ENCODE assay signal across 1 cellular context in the genomic region with DNA sequence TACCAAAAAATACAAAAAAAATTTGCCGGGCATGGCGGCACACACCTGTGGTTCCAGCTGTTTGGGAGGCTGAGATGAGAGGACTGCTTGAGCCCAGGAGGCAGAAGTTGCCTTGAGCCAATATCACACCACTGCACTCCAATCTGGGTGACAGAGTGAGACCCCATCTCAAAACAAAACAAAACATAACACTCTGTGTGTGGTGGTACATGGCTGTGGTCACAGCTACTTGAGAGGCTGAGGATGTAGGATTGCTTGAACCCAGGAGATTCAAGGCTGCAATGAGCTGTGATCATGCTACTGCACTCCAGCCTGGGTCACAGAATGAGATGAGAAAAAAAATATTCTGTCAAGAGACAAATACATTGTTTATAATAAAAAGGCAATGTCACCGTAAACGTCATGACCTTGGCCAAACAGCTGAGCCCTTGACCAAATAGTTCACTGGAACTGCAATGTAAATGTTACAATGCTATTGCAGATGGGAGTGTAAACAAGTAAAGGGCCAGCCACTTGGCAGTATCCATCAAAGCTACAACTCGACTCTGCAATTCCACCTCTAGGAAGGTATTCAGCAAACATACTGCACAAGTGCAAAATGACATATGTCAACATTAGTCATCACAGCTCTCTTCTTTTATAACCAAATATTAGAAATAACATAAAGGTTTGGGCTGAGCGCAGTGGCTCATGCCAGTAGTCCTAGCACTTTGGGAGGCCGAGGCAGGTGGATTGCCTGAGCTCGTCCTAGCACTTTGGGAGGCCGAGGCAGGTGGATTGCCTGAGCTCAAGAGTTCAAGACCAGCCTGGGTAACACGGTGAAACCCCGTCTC.
TF ChIP-seq lines count a peak whose summit lies in the region.

No MANE protein-coding gene starts in this region.

TF ChIP-seq in HepG2, 621 proteins besides CTCF, POLR2A, EP300 and RAD21 (continued from another document and continues in another):
- TF ChIP-seq, protein P1, sequence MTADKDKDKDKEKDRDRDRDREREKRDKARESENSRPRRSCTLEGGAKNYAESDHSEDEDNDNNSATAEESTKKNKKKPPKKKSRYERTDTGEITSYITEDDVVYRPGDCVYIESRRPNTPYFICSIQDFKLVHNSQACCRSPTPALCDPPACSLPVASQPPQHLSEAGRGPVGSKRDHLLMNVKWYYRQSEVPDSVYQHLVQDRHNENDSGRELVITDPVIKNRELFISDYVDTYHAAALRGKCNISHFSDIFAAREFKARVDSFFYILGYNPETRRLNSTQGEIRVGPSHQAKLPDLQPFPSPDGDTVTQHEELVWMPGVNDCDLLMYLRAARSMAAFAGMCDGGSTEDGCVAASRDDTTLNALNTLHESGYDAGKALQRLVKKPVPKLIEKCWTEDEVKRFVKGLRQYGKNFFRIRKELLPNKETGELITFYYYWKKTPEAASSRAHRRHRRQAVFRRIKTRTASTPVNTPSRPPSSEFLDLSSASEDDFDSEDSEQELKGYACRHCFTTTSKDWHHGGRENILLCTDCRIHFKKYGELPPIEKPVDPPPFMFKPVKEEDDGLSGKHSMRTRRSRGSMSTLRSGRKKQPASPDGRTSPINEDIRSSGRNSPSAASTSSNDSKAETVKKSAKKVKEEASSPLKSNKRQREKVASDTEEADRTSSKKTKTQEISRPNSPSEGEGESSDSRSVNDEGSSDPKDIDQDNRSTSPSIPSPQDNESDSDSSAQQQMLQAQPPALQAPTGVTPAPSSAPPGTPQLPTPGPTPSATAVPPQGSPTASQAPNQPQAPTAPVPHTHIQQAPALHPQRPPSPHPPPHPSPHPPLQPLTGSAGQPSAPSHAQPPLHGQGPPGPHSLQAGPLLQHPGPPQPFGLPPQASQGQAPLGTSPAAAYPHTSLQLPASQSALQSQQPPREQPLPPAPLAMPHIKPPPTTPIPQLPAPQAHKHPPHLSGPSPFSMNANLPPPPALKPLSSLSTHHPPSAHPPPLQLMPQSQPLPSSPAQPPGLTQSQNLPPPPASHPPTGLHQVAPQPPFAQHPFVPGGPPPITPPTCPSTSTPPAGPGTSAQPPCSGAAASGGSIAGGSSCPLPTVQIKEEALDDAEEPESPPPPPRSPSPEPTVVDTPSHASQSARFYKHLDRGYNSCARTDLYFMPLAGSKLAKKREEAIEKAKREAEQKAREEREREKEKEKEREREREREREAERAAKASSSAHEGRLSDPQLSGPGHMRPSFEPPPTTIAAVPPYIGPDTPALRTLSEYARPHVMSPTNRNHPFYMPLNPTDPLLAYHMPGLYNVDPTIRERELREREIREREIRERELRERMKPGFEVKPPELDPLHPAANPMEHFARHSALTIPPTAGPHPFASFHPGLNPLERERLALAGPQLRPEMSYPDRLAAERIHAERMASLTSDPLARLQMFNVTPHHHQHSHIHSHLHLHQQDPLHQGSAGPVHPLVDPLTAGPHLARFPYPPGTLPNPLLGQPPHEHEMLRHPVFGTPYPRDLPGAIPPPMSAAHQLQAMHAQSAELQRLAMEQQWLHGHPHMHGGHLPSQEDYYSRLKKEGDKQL (CRISPR knock-in tag; IDR thresholded peaks at IDR 0.05; ENCODE audit: low read depth) = peak; percentile 99
- TF ChIP-seq, protein P2, sequence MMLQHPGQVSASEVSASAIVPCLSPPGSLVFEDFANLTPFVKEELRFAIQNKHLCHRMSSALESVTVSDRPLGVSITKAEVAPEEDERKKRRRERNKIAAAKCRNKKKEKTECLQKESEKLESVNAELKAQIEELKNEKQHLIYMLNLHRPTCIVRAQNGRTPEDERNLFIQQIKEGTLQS (CRISPR knock-in tag; IDR thresholded peaks at IDR 0.05) = peak; percentile 90
- TF ChIP-seq, protein P3, sequence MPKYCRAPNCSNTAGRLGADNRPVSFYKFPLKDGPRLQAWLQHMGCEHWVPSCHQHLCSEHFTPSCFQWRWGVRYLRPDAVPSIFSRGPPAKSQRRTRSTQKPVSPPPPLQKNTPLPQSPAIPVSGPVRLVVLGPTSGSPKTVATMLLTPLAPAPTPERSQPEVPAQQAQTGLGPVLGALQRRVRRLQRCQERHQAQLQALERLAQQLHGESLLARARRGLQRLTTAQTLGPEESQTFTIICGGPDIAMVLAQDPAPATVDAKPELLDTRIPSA (CRISPR knock-in tag; IDR thresholded peaks at IDR 0.05; ENCODE audit: borderline replicate concordance) = no peak
- TF ChIP-seq KDM6A (CRISPR knock-in tag; IDR thresholded peaks at IDR 0.05; ENCODE audit: low read depth) = peak; percentile 98
- TF ChIP-seq FOSL1 (CRISPR knock-in tag; IDR thresholded peaks at IDR 0.05; ENCODE audit: borderline replicate concordance) = peak; percentile 71; the same call in 1 of the 2 replicates
- no peak; the same call in 1 of the 2 replicates for TF ChIP-seq ZNF235 (CRISPR knock-in tag; IDR thresholded peaks at IDR 0.05; ENCODE audit: borderline replicate concordance)
- TF ChIP-seq, protein P4, sequence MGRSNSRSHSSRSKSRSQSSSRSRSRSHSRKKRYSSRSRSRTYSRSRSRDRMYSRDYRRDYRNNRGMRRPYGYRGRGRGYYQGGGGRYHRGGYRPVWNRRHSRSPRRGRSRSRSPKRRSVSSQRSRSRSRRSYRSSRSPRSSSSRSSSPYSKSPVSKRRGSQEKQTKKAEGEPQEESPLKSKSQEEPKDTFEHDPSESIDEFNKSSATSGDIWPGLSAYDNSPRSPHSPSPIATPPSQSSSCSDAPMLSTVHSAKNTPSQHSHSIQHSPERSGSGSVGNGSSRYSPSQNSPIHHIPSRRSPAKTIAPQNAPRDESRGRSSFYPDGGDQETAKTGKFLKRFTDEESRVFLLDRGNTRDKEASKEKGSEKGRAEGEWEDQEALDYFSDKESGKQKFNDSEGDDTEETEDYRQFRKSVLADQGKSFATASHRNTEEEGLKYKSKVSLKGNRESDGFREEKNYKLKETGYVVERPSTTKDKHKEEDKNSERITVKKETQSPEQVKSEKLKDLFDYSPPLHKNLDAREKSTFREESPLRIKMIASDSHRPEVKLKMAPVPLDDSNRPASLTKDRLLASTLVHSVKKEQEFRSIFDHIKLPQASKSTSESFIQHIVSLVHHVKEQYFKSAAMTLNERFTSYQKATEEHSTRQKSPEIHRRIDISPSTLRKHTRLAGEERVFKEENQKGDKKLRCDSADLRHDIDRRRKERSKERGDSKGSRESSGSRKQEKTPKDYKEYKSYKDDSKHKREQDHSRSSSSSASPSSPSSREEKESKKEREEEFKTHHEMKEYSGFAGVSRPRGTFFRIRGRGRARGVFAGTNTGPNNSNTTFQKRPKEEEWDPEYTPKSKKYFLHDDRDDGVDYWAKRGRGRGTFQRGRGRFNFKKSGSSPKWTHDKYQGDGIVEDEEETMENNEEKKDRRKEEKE (IDR thresholded peaks at IDR 0.05) = no peak
- TF ChIP-seq, protein P5, sequence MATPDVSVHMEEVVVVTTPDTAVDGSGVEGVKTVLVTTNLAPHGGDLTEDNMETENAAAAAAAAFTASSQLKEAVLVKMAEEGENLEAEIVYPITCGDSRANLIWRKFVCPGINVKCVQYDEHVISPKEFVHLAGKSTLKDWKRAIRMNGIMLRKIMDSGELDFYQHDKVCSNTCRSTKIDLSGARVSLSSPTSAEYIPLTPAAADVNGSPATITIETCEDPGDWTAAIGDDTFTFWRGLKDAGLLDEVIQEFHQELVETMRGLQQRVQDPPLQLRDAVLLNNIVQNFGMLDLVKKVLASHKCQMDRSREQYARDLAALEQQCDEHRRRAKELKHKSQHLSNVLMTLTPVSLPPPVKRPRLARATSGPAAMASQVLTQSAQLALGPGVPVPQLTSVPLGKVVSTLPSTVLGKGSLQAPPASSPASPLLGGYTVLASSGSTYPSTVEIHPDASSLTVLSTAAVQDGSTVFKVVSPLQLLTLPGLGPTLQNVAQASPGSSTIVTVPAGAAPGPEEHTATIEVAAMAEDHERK (CRISPR knock-in tag; IDR thresholded peaks at IDR 0.05; ENCODE audit: low read depth) = no peak
- TF ChIP-seq, protein P6, sequence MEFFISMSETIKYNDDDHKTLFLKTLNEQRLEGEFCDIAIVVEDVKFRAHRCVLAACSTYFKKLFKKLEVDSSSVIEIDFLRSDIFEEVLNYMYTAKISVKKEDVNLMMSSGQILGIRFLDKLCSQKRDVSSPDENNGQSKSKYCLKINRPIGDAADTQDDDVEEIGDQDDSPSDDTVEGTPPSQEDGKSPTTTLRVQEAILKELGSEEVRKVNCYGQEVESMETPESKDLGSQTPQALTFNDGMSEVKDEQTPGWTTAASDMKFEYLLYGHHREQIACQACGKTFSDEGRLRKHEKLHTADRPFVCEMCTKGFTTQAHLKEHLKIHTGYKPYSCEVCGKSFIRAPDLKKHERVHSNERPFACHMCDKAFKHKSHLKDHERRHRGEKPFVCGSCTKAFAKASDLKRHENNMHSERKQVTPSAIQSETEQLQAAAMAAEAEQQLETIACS (CRISPR knock-in tag; IDR thresholded peaks at IDR 0.05) = no peak
- no peak for TF ChIP-seq ZNF160 (CRISPR knock-in tag; IDR thresholded peaks at IDR 0.05)
- no peak for TF ChIP-seq STAG1 (CRISPR knock-in tag; IDR thresholded peaks at IDR 0.05)
- TF ChIP-seq, protein P7, sequence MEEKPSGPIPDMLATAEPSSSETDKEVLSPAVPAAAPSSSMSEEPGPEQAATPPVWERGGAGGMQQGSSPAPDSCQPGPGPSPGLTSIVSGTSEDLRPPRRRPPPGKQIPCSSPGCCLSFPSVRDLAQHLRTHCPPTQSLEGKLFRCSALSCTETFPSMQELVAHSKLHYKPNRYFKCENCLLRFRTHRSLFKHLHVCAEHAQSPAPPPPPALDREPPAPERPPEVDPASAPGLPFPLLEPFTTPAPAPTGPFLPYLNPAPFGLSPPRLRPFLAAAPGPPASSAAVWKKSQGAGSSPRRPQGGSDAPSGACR (CRISPR knock-in tag; IDR thresholded peaks at IDR 0.05) = peak; percentile 89; the same call in 1 of the 2 replicates
- peak; percentile 51; the same call in 1 of the 2 replicates for TF ChIP-seq ZSCAN31 (CRISPR knock-in tag; IDR thresholded peaks at IDR 0.05; ENCODE audit: low read depth)
- no peak for TF ChIP-seq REL (CRISPR knock-in tag; conservative IDR thresholded peaks at IDR 0.05)
- peak; percentile 61; the same call in 1 of the 2 replicates for TF ChIP-seq ZNF460 (CRISPR knock-in tag; IDR thresholded peaks at IDR 0.05; ENCODE audit: borderline replicate concordance)
- TF ChIP-seq ZMYM4 (CRISPR knock-in tag; IDR thresholded peaks at IDR 0.05) = peak; percentile 91
- peak; percentile 99 for TF ChIP-seq MED1 (CRISPR knock-in tag; IDR thresholded peaks at IDR 0.05)
- TF ChIP-seq JUN (CRISPR knock-in tag; IDR thresholded peaks at IDR 0.05) = peak; percentile 97; the same call in 1 of the 2 replicates
- peak; percentile 88; the same call in 1 of the 2 replicates for TF ChIP-seq JUND (CRISPR knock-in tag; IDR thresholded peaks at IDR 0.05)
- no peak; the same call in 1 of the 2 replicates for TF ChIP-seq NFYC (CRISPR knock-in tag; IDR thresholded peaks at IDR 0.05)
- TF ChIP-seq KDM1A (CRISPR knock-in tag; IDR thresholded peaks at IDR 0.05) = peak; percentile 86
- TF ChIP-seq, protein P8, sequence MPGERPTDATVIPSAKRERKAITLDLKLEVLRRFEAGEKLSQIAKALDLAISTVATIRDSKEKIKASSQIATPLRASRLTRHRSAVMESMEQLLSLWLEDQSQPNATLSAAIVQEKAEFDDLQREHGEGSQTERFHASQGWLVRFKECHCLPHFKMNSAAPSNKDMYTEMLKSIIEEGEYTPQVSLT (CRISPR knock-in tag; IDR thresholded peaks at IDR 0.05; ENCODE audit: borderline replicate concordance, low read depth) = no peak
- peak; percentile 99 for TF ChIP-seq HDAC2 (CRISPR knock-in tag; IDR thresholded peaks at IDR 0.05)
- peak; percentile 98 for TF ChIP-seq ZNF331 (CRISPR knock-in tag; IDR thresholded peaks at IDR 0.05)
- no peak; the same call in 1 of the 2 replicates for TF ChIP-seq BRCA1 (CRISPR knock-in tag; IDR thresholded peaks at IDR 0.05)
- TF ChIP-seq THAP11 (CRISPR knock-in tag; IDR thresholded peaks at IDR 0.05) = peak; percentile 90
- TF ChIP-seq ZNF616 (CRISPR knock-in tag; IDR thresholded peaks at IDR 0.05; ENCODE audit: low read depth) = no peak
- TF ChIP-seq ZNF33A (CRISPR knock-in tag; IDR thresholded peaks at IDR 0.05; ENCODE audit: borderline replicate concordance) = peak; percentile 94; the same call in 1 of the 2 replicates
- TF ChIP-seq, protein P9, sequence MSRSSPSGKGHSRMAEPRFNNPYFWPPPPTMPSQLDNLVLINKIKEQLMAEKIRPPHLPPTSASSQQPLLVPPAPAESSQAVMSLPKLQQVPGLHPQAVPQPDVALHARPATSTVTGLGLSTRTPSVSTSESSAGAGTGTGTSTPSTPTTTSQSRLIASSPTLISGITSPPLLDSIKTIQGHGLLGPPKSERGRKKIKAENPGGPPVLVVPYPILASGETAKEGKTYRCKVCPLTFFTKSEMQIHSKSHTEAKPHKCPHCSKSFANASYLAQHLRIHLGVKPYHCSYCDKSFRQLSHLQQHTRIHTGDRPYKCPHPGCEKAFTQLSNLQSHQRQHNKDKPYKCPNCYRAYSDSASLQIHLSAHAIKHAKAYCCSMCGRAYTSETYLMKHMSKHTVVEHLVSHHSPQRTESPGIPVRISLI (CRISPR knock-in tag; IDR thresholded peaks at IDR 0.05; ENCODE audit: borderline replicate concordance) = peak; percentile 89; the same call in 1 of the 2 replicates
- no peak for TF ChIP-seq ZBTB1 (CRISPR knock-in tag; IDR thresholded peaks at IDR 0.05; ENCODE audit: borderline replicate concordance)
- TF ChIP-seq ERF (CRISPR knock-in tag; IDR thresholded peaks at IDR 0.05) = peak; percentile 99
- TF ChIP-seq, protein P10, sequence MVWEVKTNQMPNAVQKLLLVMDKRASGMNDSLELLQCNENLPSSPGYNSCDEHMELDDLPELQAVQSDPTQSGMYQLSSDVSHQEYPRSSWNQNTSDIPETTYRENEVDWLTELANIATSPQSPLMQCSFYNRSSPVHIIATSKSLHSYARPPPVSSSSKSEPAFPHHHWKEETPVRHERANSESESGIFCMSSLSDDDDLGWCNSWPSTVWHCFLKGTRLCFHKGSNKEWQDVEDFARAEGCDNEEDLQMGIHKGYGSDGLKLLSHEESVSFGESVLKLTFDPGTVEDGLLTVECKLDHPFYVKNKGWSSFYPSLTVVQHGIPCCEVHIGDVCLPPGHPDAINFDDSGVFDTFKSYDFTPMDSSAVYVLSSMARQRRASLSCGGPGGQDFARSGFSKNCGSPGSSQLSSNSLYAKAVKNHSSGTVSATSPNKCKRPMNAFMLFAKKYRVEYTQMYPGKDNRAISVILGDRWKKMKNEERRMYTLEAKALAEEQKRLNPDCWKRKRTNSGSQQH (CRISPR knock-in tag; IDR thresholded peaks at IDR 0.05; ENCODE audit: low read depth) = peak; percentile 69; the same call in 1 of the 2 replicates
- TF ChIP-seq SMAD3 (CRISPR knock-in tag; IDR thresholded peaks at IDR 0.05) = peak; percentile 100
- no peak for TF ChIP-seq MAFG (CRISPR knock-in tag; IDR thresholded peaks at IDR 0.05)
